18 cellular contexts compared by ENCODE assay signal in genomic region chr4:185799442-185799841, GRCh38. TPM values are rescaled to one million over a fixed set of nuclear protein-coding genes. Genes with fewer than 3 reads are reported as not detected.
A peak's percentile ranks its signal among the peaks of the same experiment; 100 is the strongest.
DNase-seq lines count a peak whose midpoint lies in the region; ATAC-seq and TF ChIP-seq lines count a peak whose summit lies in the region.
"Had no signal": no experiment of that assay in that cellular context is flagged by ENCODE, and none has a peak within 500 bp of the region (broad histone marks: within the 10 kb centered on the region; RNA-seq: fewer than 3 reads in every experiment).

No MANE protein-coding gene starts in this region.

- H3K9ac ChIP-seq in PC-3 (ENCODE audit: low read length) (no peak overlapping the region), rectal smooth muscle tissue (ENCODE audit: low read length) (no peak overlapping the region)

- H3K9me3 ChIP-seq in PC-3 (ENCODE audit: low read length) (no peaks in the 10 kb centered on the region), right cardiac atrium (ENCODE audit: control insufficient read depth, low read length) (no peaks in the 10 kb centered on the region)
- H3K9me3 ChIP-seq: HAP-1 had no signal

- H3K4me1 ChIP-seq in PC-3 (ENCODE audit: insufficient read depth, low read length): no peaks in the 10 kb centered on the region
- peaks cover 5% of the 10 kb centered on the region for H3K4me1 ChIP-seq in right cardiac atrium (ENCODE audit: control insufficient read depth, insufficient read depth, low read length)
- peaks cover 16% of the 10 kb centered on the region for H3K4me1 ChIP-seq in rectal smooth muscle tissue (ENCODE audit: control insufficient read depth, insufficient read depth, low read length)
- H3K4me1 ChIP-seq: HAP-1 had no signal

- BruUV-seq in PC-3 (replicated peaks; lab: Mats Ljungman, UMichigan): no TSS peak

- POLR2A ChIA-PET in PC-3 (lab: Charles Lee; ENCODE audit: unreplicated experiment): no interaction called here

- WGBS in right cardiac atrium: 71% methylated on average over 10 of the region's 10 CpGs

- H3K4me3 Mint-ChIP-seq in activated naive CD8-positive, alpha-beta T cell treated with anti-CD3 and anti-CD28 coated beads for 36 hours: no peak overlapping the region
- no peak overlapping the region for H3K4me3 Mint-ChIP-seq in activated naive CD8-positive, alpha-beta T cell treated with anti-CD3 and anti-CD28 coated beads, Interleukin-2, amount 50 U/mL, for 24 hours
- H3K4me3 Mint-ChIP-seq: CD14-positive monocyte; CD8-positive, alpha-beta T cell had no signal

- CTCF ChIA-PET in PC-3 (lab: Charles Lee): no interaction called here

- H3K79me2 ChIP-seq in PC-3 (ENCODE audit: low read length): no peaks in the 10 kb centered on the region

- H2AFZ ChIP-seq in PC-3 (ENCODE audit: low read length): no peak overlapping the region

- H3K27ac ChIP-seq in PC-3 (ENCODE audit: low read length): no peak overlapping the region
- H3K27ac ChIP-seq in right cardiac atrium (ENCODE audit: low read length): peak overlapping the region; percentile 21
- H3K27ac ChIP-seq in rectal smooth muscle tissue (ENCODE audit: low read depth, low read length): peak overlapping the region; percentile 11
- H3K27ac ChIP-seq: 22Rv1 had no signal

- H3K9me3 Mint-ChIP-seq in activated naive CD8-positive, alpha-beta T cell treated with anti-CD3 and anti-CD28 coated beads for 36 hours: no peaks in the 10 kb centered on the region
- peaks cover 6% of the 10 kb centered on the region for H3K9me3 Mint-ChIP-seq in activated naive CD8-positive, alpha-beta T cell treated with anti-CD3 and anti-CD28 coated beads, Interleukin-2, amount 50 U/mL, for 24 hours
- H3K9me3 Mint-ChIP-seq: CD8-positive, alpha-beta T cell had no signal

- no peak for TF ChIP-seq CTCF in PC-3 (conservative IDR thresholded peaks at IDR 0.05; ENCODE audit: low read depth, low read length)

- H3K9me2 ChIP-seq in PC-3 (replicated peaks; ENCODE audit: low read length): no peaks in the 10 kb centered on the region

- no peaks in the 10 kb centered on the region for H3K36me3 Mint-ChIP-seq in activated naive CD8-positive, alpha-beta T cell treated with anti-CD3 and anti-CD28 coated beads for 36 hours
- H3K36me3 Mint-ChIP-seq in activated naive CD8-positive, alpha-beta T cell treated with anti-CD3 and anti-CD28 coated beads, Interleukin-2, amount 50 U/mL, for 24 hours (ENCODE audit: low read depth): no peaks in the 10 kb centered on the region
- H3K36me3 Mint-ChIP-seq: CD14-positive monocyte; CD8-positive, alpha-beta T cell had no signal

- peak overlapping the region; percentile 39 for H3K27ac Mint-ChIP-seq in activated naive CD8-positive, alpha-beta T cell treated with anti-CD3 and anti-CD28 coated beads for 36 hours
- no peak overlapping the region for H3K27ac Mint-ChIP-seq in activated naive CD8-positive, alpha-beta T cell treated with anti-CD3 and anti-CD28 coated beads, Interleukin-2, amount 50 U/mL, for 24 hours
- H3K27ac Mint-ChIP-seq: CD14-positive monocyte; CD8-positive, alpha-beta T cell had no signal

- no peaks in the 10 kb centered on the region for H3K4me1 Mint-ChIP-seq in activated naive CD8-positive, alpha-beta T cell treated with anti-CD3 and anti-CD28 coated beads for 36 hours
- no peaks in the 10 kb centered on the region for H3K4me1 Mint-ChIP-seq in activated naive CD8-positive, alpha-beta T cell treated with anti-CD3 and anti-CD28 coated beads, Interleukin-2, amount 50 U/mL, for 24 hours
- H3K4me1 Mint-ChIP-seq: CD14-positive monocyte had no signal

- intact Hi-C loops in PC-3 (cut with micrococcal nuclease): no loop called here
- intact Hi-C loops in right cardiac atrium (cut with DNase I): loop anchor here in 1 of 4 donors (10.0 kb wide), 1 partner anchor 145 kb away; no protein-coding TSS in a partner anchor

- H3K27me3 ChIP-seq in PC-3 (ENCODE audit: low read length) (no peaks in the 10 kb centered on the region), right cardiac atrium (ENCODE audit: control insufficient read depth, insufficient read depth) (no peaks in the 10 kb centered on the region), rectal smooth muscle tissue (ENCODE audit: control insufficient read depth, insufficient read depth, low read length) (no peaks in the 10 kb centered on the region)

- no peak for DNase-seq in activated naive CD8-positive, alpha-beta T cell treated with anti-CD3 and anti-CD28 coated beads for 36 hours
- no peak for DNase-seq in activated naive CD8-positive, alpha-beta T cell treated with anti-CD3 and anti-CD28 coated beads, Interleukin-2, amount 50 U/mL, for 24 hours
- DNase-seq in PC-3 (peak; percentile 16), right cardiac atrium (no peak), iPS-NIHi11 (ENCODE audit: low spot score) (no peak)
- DNase-seq in activated T-cell treated with anti-CD3 and anti-CD28 coated beads, Interleukin-2, amount 50 U/mL, for 48 hours: no peak
- DNase-seq: CD8-positive, alpha-beta T cell; COR-L47; DMS153; DND-41; GDM1; GOT3 had no signal

- ATAC-seq in activated naive CD8-positive, alpha-beta T cell treated with anti-CD3 and anti-CD28 coated beads, Interleukin-2, amount 50 U/mL, for 24 hours: no peak
- peak; percentile 37; the same call in 1 of the 2 replicates for ATAC-seq in PC-3
- ATAC-seq in right cardiac atrium: peak in 1 of 2 donors; percentile 51
- no peak for ATAC-seq in HG03108 (IDR thresholded peaks at IDR 0.05; ENCODE audit: unreplicated experiment)
- ATAC-seq: CD8-positive, alpha-beta T cell had no signal

- H3K36me3 ChIP-seq in PC-3 (ENCODE audit: low read depth, low read length) (no peaks in the 10 kb centered on the region), rectal smooth muscle tissue (ENCODE audit: control insufficient read depth, insufficient read depth, low read length) (no peaks in the 10 kb centered on the region)
- H3K36me3 ChIP-seq: HAP-1 had no signal

- no peaks in the 10 kb centered on the region for H3K27me3 Mint-ChIP-seq in activated naive CD8-positive, alpha-beta T cell treated with anti-CD3 and anti-CD28 coated beads for 36 hours
- H3K27me3 Mint-ChIP-seq in activated naive CD8-positive, alpha-beta T cell treated with anti-CD3 and anti-CD28 coated beads, Interleukin-2, amount 50 U/mL, for 24 hours: peaks cover 1% of the 10 kb centered on the region

- H3F3A ChIP-seq in PC-3 (ENCODE audit: low read length, unreplicated experiment): no peaks in the 10 kb centered on the region

- H3K4me2 ChIP-seq in PC-3 (ENCODE audit: low read length): no peak overlapping the region

- no peaks in the 10 kb centered on the region for H4K20me1 ChIP-seq in PC-3 (ENCODE audit: low read length)

- H3K4me3 ChIP-seq in PC-3 (ENCODE audit: low read length) (no peak overlapping the region), right cardiac atrium (ENCODE audit: low read length) (no peak overlapping the region), rectal smooth muscle tissue (ENCODE audit: low read length) (no peak overlapping the region)
- H3K4me3 ChIP-seq: HAP-1 had no signal

RNA-seq across cellular contexts. Expression of gene SORBS2, which starts 12.6 kb away (rescaled TPM):
- not detected for total RNA-seq in activated naive CD8-positive, alpha-beta T cell treated with anti-CD3 and anti-CD28 coated beads for 36 hours
- total RNA-seq in PC-3 (2014; rRNA removed) (3.1 and 3.6 TPM in 2 replicates), right cardiac atrium (100 to 1,000 TPM; 578 to 776 (median 669) TPM)
- 181 TPM for polyA plus RNA-seq in right cardiac atrium
- total RNA-seq: A673 had no signal
- polyA plus RNA-seq: CD14-positive monocyte had no signal

Comparison
In these comparisons a context has a peak if more than half of its experiments do, and no peak if none do; other contexts are left out.
1. RNA of gene SORBS2, which starts 12.6 kb away (total RNA-seq): 578 to 776 TPM in right cardiac atrium; 3.1 to 3.6 TPM in PC-3 and not detected in activated naive CD8-positive, alpha-beta T cell treated with anti-CD3 and anti-CD28 coated beads for 36 hours; every median in the first group is over 100 times any median in the second.